In genomic region chr15:93074596-93074995, GRCh38 we compare ENCODE assay signal across 20 cellular contexts. TPM values are rescaled to one million over a fixed set of nuclear protein-coding genes. Genes with fewer than 3 reads are reported as not detected.
DNase-seq lines count a peak whose midpoint lies in the region; ATAC-seq and TF ChIP-seq lines count a peak whose summit lies in the region.
"Had no signal": no experiment of that assay in that cellular context is flagged by ENCODE, and none has a peak within 500 bp of the region (broad histone marks: within the 10 kb centered on the region; RNA-seq: fewer than 3 reads in every experiment).

No MANE protein-coding gene starts in this region.

- DNase-seq in psoas muscle (peak in 1 of 2 donors; percentile 55), transverse colon (no peak), Peyer's patch (no peak), mucosa of descending colon (no peak), NCI-H69 (lab: John Stamatoyannopoulos, UW) (no peak)
- DNase-seq: BE2C; CD4-positive, alpha-beta T cell; COR-L47; DMS79; MG63; NCI-H187; NCI-H446; NCI-H526; NK-92 treated with Interleukin-12 subunit alpha and Interleukin-12 subunit beta, amount 100 ng/mL, for 24 hours; SJCRH30 had no signal

- H3K9me3 Mint-ChIP-seq in brain = peaks cover 0 to 3% (median 0%) of the 10 kb centered on the region in 5 experiments
- H3K9me3 Mint-ChIP-seq: CD4-positive, alpha-beta T cell had no signal

- H3K27me3 ChIP-seq in gastroesophageal sphincter (no peaks in the 10 kb centered on the region), psoas muscle (ENCODE audit: insufficient read depth in 3 of 3, low read length in 2 of 3) (no peaks in the 10 kb centered on the region), transverse colon (peaks cover 66% of the 10 kb centered on the region), Peyer's patch (peaks cover 0 to 7% of the 10 kb centered on the region in 2 donors)
- H3K27me3 ChIP-seq: SJCRH30 had no signal

- intact Hi-C loops in psoas muscle (cut with DNase I) = no loop called here
- intact Hi-C loops in transverse colon (cut with DNase I; ENCODE audit: low total_unique reads) = no loop called here
- intact Hi-C loops in mucosa of descending colon (cut with DNase I, micrococcal nuclease) = no loop called here

- H3K4me3 ChIP-seq in gastroesophageal sphincter (peak overlapping the region in 1 of 2 donors; percentile 68), psoas muscle (peak overlapping the region; percentile 15), transverse colon (no peak overlapping the region), Peyer's patch (no peak overlapping the region), mucosa of descending colon (no peak overlapping the region)
- H3K4me3 ChIP-seq: K562, MG63, SJCRH30 had no signal

- H3K27me3 Mint-ChIP-seq in brain = peaks cover 9% of the 10 kb centered on the region

- peaks cover 90% of the 10 kb centered on the region for H3K4me1 Mint-ChIP-seq in brain

- H3K27ac ChIP-seq in gastroesophageal sphincter = peak overlapping the region in 3 of 4 donors; percentile 91 to 97 (median 94)
- peak overlapping the region; percentile 87 for H3K27ac ChIP-seq in psoas muscle
- H3K27ac ChIP-seq in transverse colon = peak overlapping the region; percentile 76 to 96 (median 89)
- peak overlapping the region in 1 of 4 donors; percentile 82 for H3K27ac ChIP-seq in Peyer's patch
- H3K27ac ChIP-seq: SJCRH30 had no signal

- H3K4me1 ChIP-seq in gastroesophageal sphincter (peaks cover 0 to 80% (median 14%) of the 10 kb centered on the region in 3 donors), psoas muscle (peaks cover 82% of the 10 kb centered on the region), transverse colon (peaks cover 0 to 30% (median 0%) of the 10 kb centered on the region in 4 donors), Peyer's patch (peaks cover 0 to 7% (median 0%) of the 10 kb centered on the region in 4 donors), mucosa of descending colon (ENCODE audit: low read depth) (no peaks in the 10 kb centered on the region)
- H3K4me1 ChIP-seq: BE2C had no signal

- H3K9me3 ChIP-seq in gastroesophageal sphincter = no peaks in the 10 kb centered on the region
- no peaks in the 10 kb centered on the region for H3K9me3 ChIP-seq in psoas muscle
- no peaks in the 10 kb centered on the region for H3K9me3 ChIP-seq in transverse colon
- no peaks in the 10 kb centered on the region for H3K9me3 ChIP-seq in Peyer's patch
- H3K9me3 ChIP-seq in mucosa of descending colon = no peaks in the 10 kb centered on the region
- H3K9me3 ChIP-seq: BE2C, MG63, SJCRH30 had no signal

- TF ChIP-seq POLR2A in gastroesophageal sphincter (IDR thresholded peaks at IDR 0.05) (no peak), transverse colon (IDR thresholded peaks at IDR 0.05) (no peak), Peyer's patch (IDR thresholded peaks at IDR 0.05) (no peak)

- no peaks in the 10 kb centered on the region for H3K36me3 ChIP-seq in gastroesophageal sphincter
- H3K36me3 ChIP-seq in psoas muscle (ENCODE audit: insufficient read depth in 1 of 2, low read depth in 1 of 2) = no peaks in the 10 kb centered on the region
- no peaks in the 10 kb centered on the region for H3K36me3 ChIP-seq in transverse colon
- H3K36me3 ChIP-seq in Peyer's patch = no peaks in the 10 kb centered on the region
- H3K36me3 ChIP-seq in mucosa of descending colon (ENCODE audit: low read depth) = no peaks in the 10 kb centered on the region
- H3K36me3 ChIP-seq: BE2C, MG63 had no signal

- peak overlapping the region; percentile 48 to 97 (median 95) for H3K27ac Mint-ChIP-seq in brain
- H3K27ac Mint-ChIP-seq: CD4-positive, alpha-beta T cell had no signal

- ATAC-seq in gastroesophageal sphincter = no peak
- ATAC-seq in psoas muscle = no peak
- ATAC-seq in mucosa of descending colon = no peak
- ATAC-seq: K562, Panc1 had no signal

- in situ Hi-C loops in transverse colon (cut with MboI; ENCODE audit: low pct_ligation_motif_present in 1 of 4, low pct_unique_long_range_greater_than_20kb in 1 of 4, low sequenced_read_pairs in 3 of 4) = no loop called here

- H3K4me3 Mint-ChIP-seq in brain = peak overlapping the region; percentile 85 to 95 (median 90)

- TF ChIP-seq CTCF in brain (conservative IDR thresholded peaks at IDR 0.05) = no peak
- TF ChIP-seq CTCF in gastroesophageal sphincter (IDR thresholded peaks at IDR 0.05) = no peak
- no peak for TF ChIP-seq CTCF in psoas muscle (IDR thresholded peaks at IDR 0.05)
- TF ChIP-seq CTCF in transverse colon (IDR thresholded peaks at IDR 0.05) = no peak
- no peak for TF ChIP-seq CTCF in Peyer's patch (IDR thresholded peaks at IDR 0.05)
- TF ChIP-seq CTCF in mucosa of descending colon (IDR thresholded peaks at IDR 0.05) = no peak

- 43 to 78% methylated on average over 4 to 9 of the region's 13 CpGs for WGBS in gastroesophageal sphincter (ENCODE audit: low coverage in 1 of 2), 2 donors
- WGBS in psoas muscle, 3 donors = 33 to 54% (median 38%) methylated on average over 13 of the region's 13 CpGs
- WGBS in transverse colon (ENCODE audit: low coverage in 1 of 2), 2 donors = 77 to 81% methylated on average over 10 to 13 of the region's 13 CpGs

- TF ChIP-seq EP300 in gastroesophageal sphincter (IDR thresholded peaks at IDR 0.05) (no peak), transverse colon (IDR thresholded peaks at IDR 0.05; ENCODE audit: low read depth) (no peak)

- H3K36me3 Mint-ChIP-seq in brain = peaks cover 29% of the 10 kb centered on the region

RNA-seq across cellular contexts. Expression of gene RGMA, which starts 14.4 kb away (rescaled TPM):
- polyA plus RNA-seq in brain (ENCODE audit: insufficient read depth, low read depth, low replicate concordance) (57.8 TPM), psoas muscle (100 to 1,000 TPM in 2 of 3 donors, 10 to 100 TPM in 1; 39.2 to 187 (median 129) TPM)
- total RNA-seq in gastroesophageal sphincter (100 to 1,000 TPM in 2 of 4 donors, 10 to 100 TPM in 2; 99.0 to 307 (median 112) TPM), psoas muscle (100 to 1,000 TPM in 2 of 4 donors, 10 to 100 TPM in 2; 45.8 to 217 (median 103) TPM), transverse colon (10 to 100 TPM in 2 of 4 donors, 1 to 10 TPM in 2; 8.6 to 53.3 (median 20.6) TPM), Peyer's patch (10 to 100 TPM in 2 of 4 donors, 1 to 10 TPM in 2; 1.8 to 18.8 (median 9.3) TPM), mucosa of descending colon (10 to 100 TPM in 2 of 3 donors, 1 to 10 TPM in 1; 2.8 to 88.4 (median 10.6) TPM)
- total RNA-seq: CD4-positive, alpha-beta T cell; LHCN-M2 had no signal
